Comparison of ENCODE assay signal across 8 cellular contexts in genomic region chr11:134036484-134037092, GRCh38. TPM values are rescaled to one million over a fixed set of nuclear protein-coding genes. Genes with fewer than 3 reads are reported as not detected.
DNase-seq lines count a peak whose midpoint lies in the region; ATAC-seq and TF ChIP-seq lines count a peak whose summit lies in the region.

No MANE protein-coding gene starts in this region.

- no CpG with 5 or more reads among the region's 37 CpGs for WGBS in mesendoderm (ENCODE audit: extremely low coverage, insufficient coverage, low lambda C conversion rate)
- WGBS in urinary bladder: 4% methylated on average over 37 of the region's 37 CpGs

- H3K4me2 ChIP-seq in mesendoderm (ENCODE audit: low read length): peak overlapping the region; percentile 42

- peak overlapping the region; percentile 94 for H3K27ac Mint-ChIP-seq in activated naive CD4-positive, alpha-beta T cell treated with anti-CD3 and anti-CD28 coated beads, Interleukin-2, amount 10 ng/mL, durations not matched to agents 7 days and 5 days

- no peak for TF ChIP-seq CTCF in cardiac fibroblast (IDR thresholded peaks at IDR 0.05; ENCODE audit: low read depth, low read length)

- H3K23ac ChIP-seq in mesendoderm (ENCODE audit: low read length): no peak overlapping the region

- no peak overlapping the region for H2BK120ac ChIP-seq in mesendoderm (ENCODE audit: low read depth, low read length)

- H2BK15ac ChIP-seq in mesendoderm (replicated peaks; ENCODE audit: low read depth): no peak overlapping the region

- H3K36me3 ChIP-seq in mesendoderm (ENCODE audit: control insufficient read depth, insufficient read depth, low read length) (no peaks in the 10 kb centered on the region), urinary bladder (ENCODE audit: insufficient read depth) (no peaks in the 10 kb centered on the region)

- H3K4me3 ChIP-seq in cardiac fibroblast (replicated peaks in 1 of 2; ENCODE audit: low read depth in 2 of 2, low read length in 2 of 2): peak overlapping the region; percentile 53 to 62
- H3K4me3 ChIP-seq in mesendoderm (ENCODE audit: low read length): peak overlapping the region; percentile 73
- peak overlapping the region; percentile 57 for H3K4me3 ChIP-seq in urinary bladder (ENCODE audit: low read depth, low read length)

- peak overlapping the region; percentile 86 for H3K9ac ChIP-seq in mesendoderm (ENCODE audit: low read length)

- H3K9me3 Mint-ChIP-seq in activated naive CD4-positive, alpha-beta T cell treated with anti-CD3 and anti-CD28 coated beads, Interleukin-2, amount 10 ng/mL, durations not matched to agents 7 days and 5 days: no peaks in the 10 kb centered on the region

- H2AK5ac ChIP-seq in mesendoderm (ENCODE audit: low read length): no peak overlapping the region

- no peak overlapping the region for H4K5ac ChIP-seq in mesendoderm (ENCODE audit: low read length)

- H3K18ac ChIP-seq in mesendoderm (ENCODE audit: low read length): peak overlapping the region; percentile 28

- no peaks in the 10 kb centered on the region for H3K79me2 ChIP-seq in mesendoderm (ENCODE audit: control insufficient read depth, insufficient read depth, low read length)

- peaks cover 24% of the 10 kb centered on the region for H3K27me3 Mint-ChIP-seq in activated naive CD4-positive, alpha-beta T cell treated with anti-CD3 and anti-CD28 coated beads, Interleukin-2, amount 10 ng/mL, durations not matched to agents 7 days and 5 days

- H3K56ac ChIP-seq in mesendoderm (ENCODE audit: low read length): peak overlapping the region; percentile 94

- peaks cover 63% of the 10 kb centered on the region for H3K4me1 Mint-ChIP-seq in activated naive CD4-positive, alpha-beta T cell treated with anti-CD3 and anti-CD28 coated beads, Interleukin-2, amount 10 ng/mL, durations not matched to agents 7 days and 5 days

- no peaks in the 10 kb centered on the region for H3K27me3 ChIP-seq in mesendoderm (ENCODE audit: insufficient read depth, low read length, poor library complexity)

- H3K79me1 ChIP-seq in mesendoderm (ENCODE audit: low read length): no peaks in the 10 kb centered on the region

- H3K4me1 ChIP-seq in mesendoderm (ENCODE audit: control insufficient read depth, low read depth, low read length): peaks cover 12% of the 10 kb centered on the region
- no peaks in the 10 kb centered on the region for H3K4me1 ChIP-seq in urinary bladder (ENCODE audit: insufficient read depth)

- peak overlapping the region; percentile 88 for H3K4me3 Mint-ChIP-seq in activated naive CD4-positive, alpha-beta T cell treated with anti-CD3 and anti-CD28 coated beads, Interleukin-2, amount 10 ng/mL, durations not matched to agents 7 days and 5 days

- H4K8ac ChIP-seq in mesendoderm (ENCODE audit: low read depth, low read length): peak overlapping the region; percentile 65

- peak overlapping the region; percentile 81 for H3K27ac ChIP-seq in mesendoderm (ENCODE audit: low read depth, low read length)
- peak overlapping the region; percentile 64 for H3K27ac ChIP-seq in urinary bladder (ENCODE audit: low read depth)

- no peak overlapping the region for H2BK5ac ChIP-seq in mesendoderm (ENCODE audit: low read length)

- ATAC-seq in HG03175 (IDR thresholded peaks at IDR 0.05; ENCODE audit: unreplicated experiment): no peak

- CTCF ChIA-PET in activated naive CD4-positive, alpha-beta T cell treated with anti-CD3 and anti-CD28 coated beads, Interleukin-2, amount 10 ng/mL, durations not matched to agents 7 days and 5 days (lab: Charles Lee): interaction anchor here (1.0 to 2.9 kb wide), 3 partner anchors 9 to 109 kb away, joined by 3 to 13 read pairs (median 3); no protein-coding TSS in a partner anchor

- H3K36me3 Mint-ChIP-seq in activated naive CD4-positive, alpha-beta T cell treated with anti-CD3 and anti-CD28 coated beads, Interleukin-2, amount 10 ng/mL, durations not matched to agents 7 days and 5 days: peaks cover 5% of the 10 kb centered on the region

- peak; percentile 52 for DNase-seq in activated naive CD4-positive, alpha-beta T cell treated with anti-CD3 and anti-CD28 coated beads, Interleukin-2, amount 10 ng/mL, durations not matched to agents 7 days and 5 days
- DNase-seq in activated naive CD4-positive, alpha-beta T cell treated with anti-CD3 and anti-CD28 coated beads, Interleukin-2, amount 50 U/mL, for 16 hours: no peak
- DNase-seq in cardiac fibroblast (ENCODE audit: low read depth in 2 of 2): no peak
- DNase-seq in mesendoderm: peak; percentile 84
- DNase-seq in stimulated activated naive CD4-positive, alpha-beta T cell treated with Interleukin-2 at 50 U/mL for 16 hours (lab: John Stamatoyannopoulos, UW): no peak
- DNase-seq in NCI-H748 treated with DMSO at 0.1 percent for 48 hours (lab: John Stamatoyannopoulos, UW): no peak

- H3K4ac ChIP-seq in mesendoderm (ENCODE audit: low read depth, low read length): peak overlapping the region; percentile 75

RNA-seq across cellular contexts. Expression of gene JAM3, which starts 32.3 kb away (rescaled TPM):
- polyA plus RNA-seq in mesendoderm (2013, experiment 1 of 2): 21.5 TPM
- polyA plus RNA-seq in mesendoderm (2013, experiment 2 of 2): 21.3 TPM
- total RNA-seq in urinary bladder: 90.2 TPM
- 61.1 TPM for polyA plus RNA-seq in urinary bladder

Comparison
In these comparisons a context has a peak if more than half of its experiments do, and no peak if none do; other contexts are left out.
1. DNase-seq: peak in activated naive CD4-positive, alpha-beta T cell treated with anti-CD3 and anti-CD28 coated beads, Interleukin-2, amount 10 ng/mL, durations not matched to agents 7 days and 5 days (single experiment) and mesendoderm (single experiment); none in activated naive CD4-positive, alpha-beta T cell treated with anti-CD3 and anti-CD28 coated beads, Interleukin-2, amount 50 U/mL, for 16 hours (single experiment), cardiac fibroblast (0 of 2), stimulated activated naive CD4-positive, alpha-beta T cell treated with Interleukin-2 at 50 U/mL for 16 hours (single experiment) and NCI-H748 treated with DMSO at 0.1 percent for 48 hours (single experiment).
2. Peak in every context shown above with its lines, with median percentiles within 50 percentile points of each other: H3K4me3 ChIP-seq.